In the genomic region with DNA sequence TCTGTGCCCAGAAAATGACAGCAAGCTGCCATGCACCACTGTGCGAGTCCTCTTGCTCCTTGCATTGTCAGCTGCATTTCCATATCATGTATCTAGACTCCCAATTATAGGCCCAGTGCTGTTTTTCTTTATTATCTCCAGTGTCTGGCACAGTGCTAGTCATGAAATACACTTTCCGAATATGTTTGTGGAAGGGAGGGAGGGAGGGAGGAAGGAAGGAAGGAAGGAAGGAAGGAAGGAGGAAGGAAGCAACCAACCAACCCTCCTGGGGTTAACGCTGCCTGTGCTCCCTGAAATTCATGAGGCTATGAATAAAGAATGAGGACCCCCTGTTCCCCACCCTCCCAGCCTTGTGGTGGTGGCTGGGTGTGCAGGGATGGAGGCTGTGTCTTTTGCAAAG, we compare ENCODE assay signal across 19 cellular contexts. TPM values are rescaled to one million over a fixed set of nuclear protein-coding genes. Genes with fewer than 3 reads are reported as not detected.
"Had no signal": no experiment of that assay in that cellular context is flagged by ENCODE, and none has a peak within 500 bp of the region (broad histone marks: within the 10 kb centered on the region; RNA-seq: fewer than 3 reads in every experiment).

No MANE protein-coding gene starts in this region.

RNA-seq across cellular contexts. Expression of gene TUBA3C, which starts 8.3 kb away (rescaled TPM):
- total RNA-seq: activated naive CD4-positive, alpha-beta T cell treated with anti-CD3 and anti-CD28 coated beads for 36 hours; activated naive CD4-positive, alpha-beta T cell treated with anti-CD3 and anti-CD28 coated beads, Interleukin-2, amount 50 U/mL, for 72 hours; activated naive CD8-positive, alpha-beta T cell treated with anti-CD3 and anti-CD28 coated beads for 36 hours; activated naive CD8-positive, alpha-beta T cell treated with anti-CD3 and anti-CD28 coated beads, Interleukin-2, amount 10 ng/mL, durations not matched to agents 7 days and 5 days; activated T-cell treated with anti-CD3 and anti-CD28 coated beads, Interleukin-2, amount 50 U/mL, for 4 hours; activated T-cell treated with anti-CD3 and anti-CD28 coated beads, Interleukin-2, amount 50 U/mL, for 72 hours; activated T-helper 17 cell treated with anti-CD3 and anti-CD28 coated beads, Interleukin-2, amount 50 U/mL, for 72 hours; activated T-helper 2 cell treated with anti-CD3 and anti-CD28 coated beads, Interferon-gamma antibody, Interleukin-2, Interleukin-4, amounts not matched to agents 10 μg/mL and 5 μg/mL and 100 μg/mL, durations not matched to agents 14 hours and 24 hours and 36 hours; adrenal gland; aorta; ascending aorta; astrocyte; body of pancreas; breast epithelium; bronchial epithelial cell; cardiac muscle cell; cardiac septum; cerebellum; chondrocyte had no signal
